10 cellular contexts compared by ENCODE assay signal in the genomic region with DNA sequence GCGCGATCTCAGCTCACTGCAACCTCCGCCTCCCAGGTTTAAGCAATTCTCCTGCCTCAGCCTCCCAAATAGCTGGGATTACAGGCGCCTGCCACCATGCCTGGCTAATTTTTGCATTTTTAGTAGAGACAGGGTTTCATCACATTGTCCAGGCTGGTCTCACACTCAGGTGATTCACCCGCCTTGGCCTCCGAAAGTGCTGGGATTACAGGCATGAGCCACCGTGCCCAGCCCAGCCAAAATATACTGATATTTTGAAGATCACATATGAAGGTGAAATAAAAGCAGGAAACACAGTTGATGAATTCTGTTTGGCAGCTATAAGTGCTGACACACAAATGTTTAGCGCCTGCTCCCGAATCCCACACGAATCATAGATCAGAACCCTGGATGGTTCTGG. TPM values are rescaled to one million over a fixed set of nuclear protein-coding genes. Genes with fewer than 3 reads are reported as not detected.
"Had no signal": no experiment of that assay in that cellular context is flagged by ENCODE, and none has a peak within 500 bp of the region (broad histone marks: within the 10 kb centered on the region; RNA-seq: fewer than 3 reads in every experiment).

No MANE protein-coding gene starts in this region.

RNA-seq across cellular contexts. Expression of gene IRX4, which starts 39.0 kb away (rescaled TPM):
- total RNA-seq: stomach, temporal lobe, thoracic aorta, thyroid gland, tibial nerve, transverse colon, upper lobe of right lung, ureter, urinary bladder, uterus had no signal
- polyA plus RNA-seq: urinary bladder had no signal
